ENCODE assay signal across 23 cellular contexts in genomic region chr17:45243750-45244149, GRCh38. TPM values are rescaled to one million over a fixed set of nuclear protein-coding genes. Genes with fewer than 3 reads are reported as not detected.
DNase-seq lines count a peak whose midpoint lies in the region; ATAC-seq, FAIRE-seq and TF ChIP-seq lines count a peak whose summit lies in the region.
"Had no signal": no experiment of that assay in that cellular context is flagged by ENCODE, and none has a peak within 500 bp of the region (broad histone marks: within the 10 kb centered on the region; RNA-seq: fewer than 3 reads in every experiment).

No MANE protein-coding gene starts in this region.

- H3K4me1 Mint-ChIP-seq in CD4-positive, alpha-beta memory T cell = peaks cover 18 to 60% (median 34%) of the 10 kb centered on the region in 4 donors
- H3K4me1 Mint-ChIP-seq in activated naive CD8-positive, alpha-beta T cell treated with anti-CD3 and anti-CD28 coated beads, Interleukin-2, amount 10 ng/mL, durations not matched to agents 7 days and 5 days = peaks cover 29% of the 10 kb centered on the region
- peaks cover 23% of the 10 kb centered on the region for H3K4me1 Mint-ChIP-seq in neural crest cell

- WGBS in A549 (ENCODE audit: missing lambda C conversion rate) = 92% methylated on average over 18 of the region's 18 CpGs

- no peaks in the 10 kb centered on the region for H3K27me3 ChIP-seq in CD4-positive, alpha-beta memory T cell (ENCODE audit: insufficient read depth, low read length)

- TF ChIP-seq RAD21 in A549 (conservative IDR thresholded peaks at IDR 0.05 in 1 of 2, IDR thresholded peaks at IDR 0.05 in 1 of 2) = no peak

- POLR2A ChIA-PET in A549 (lab: Yijun Ruan, JAX) = interaction anchor here (2.6 kb wide), 1 partner anchor 95 kb away, joined by 13 read pairs; the partner anchor contains the start of gene HEXIM1
- POLR2A ChIA-PET in CD4-positive, alpha-beta memory T cell (lab: Charles Lee; ENCODE audit: partially characterized antibody) = interaction anchor here (1.0 to 30.3 kb wide), 2 partner anchors 18 to 95 kb away, joined by 5 to 1143 read pairs; partner anchors contain the start of genes FMNL1 and HEXIM1
- POLR2A ChIA-PET in activated naive CD8-positive, alpha-beta T cell treated with anti-CD3 and anti-CD28 coated beads, Interleukin-2, amount 10 ng/mL, durations not matched to agents 7 days and 5 days (lab: Charles Lee) = interaction anchor here (1.4 to 9.4 kb wide), 3 partner anchors 13 to 69 kb away, joined by 3 to 187 read pairs (median 91); partner anchors contain the start of gene FMNL1

- H3K9me3 ChIP-seq in A549 = no peaks in the 10 kb centered on the region
- no peaks in the 10 kb centered on the region for H3K9me3 ChIP-seq in CD4-positive, alpha-beta memory T cell (ENCODE audit: control insufficient read depth in 1 of 2, low read length in 2 of 2)
- H3K9me3 ChIP-seq: left ventricle myocardium inferior had no signal

- no peak for ATAC-seq in A549
- ATAC-seq in activated naive CD8-positive, alpha-beta T cell treated with anti-CD3 and anti-CD28 coated beads, Interleukin-2, amount 10 ng/mL, durations not matched to agents 7 days and 5 days (ENCODE audit: low read depth) = no peak
- ATAC-seq: SK-N-SH treated with all-trans-retinoic acid at 6 μM for 48 hours had no signal

- CTCF ChIA-PET in A549 (lab: Yijun Ruan, JAX) = interaction anchor here (0.7 to 35.1 kb wide), 11 partner anchors 10 to 182 kb away, joined by 3 to 1378 read pairs (median 5); partner anchors contain the start of genes ACBD4 and FMNL1
- CTCF ChIA-PET in CD4-positive, alpha-beta memory T cell (lab: Charles Lee; ENCODE audit: partially characterized antibody) = interaction anchor here (1.3 to 8.9 kb wide), 4 partner anchors 8 to 28 kb away, joined by 3 to 58 read pairs (median 25); partner anchors contain the start of gene FMNL1

- DNase-seq in A549 (ENCODE audit: low read depth in 1 of 2, low spot score in 1 of 2) = no peak
- DNase-seq in CD4-positive, alpha-beta memory T cell = peak in 1 of 5 donors; percentile 25
- no peak for DNase-seq in activated naive CD8-positive, alpha-beta T cell treated with anti-CD3 and anti-CD28 coated beads, Interleukin-2, amount 10 ng/mL, durations not matched to agents 7 days and 5 days
- no peak for DNase-seq in neural crest cell (ENCODE audit: low read depth, low spot score)
- DNase-seq in OCI-M1 (lab: John Stamatoyannopoulos, UW) = no peak
- no peak for DNase-seq in C1 segment of cervical spinal cord (lab: John Stamatoyannopoulos, UW)
- DNase-seq in NOMO-1 treated with DMSO at 0.1 percent for 48 hours (lab: John Stamatoyannopoulos, UW; ENCODE audit: unreplicated experiment) = no peak
- DNase-seq: activated CD4-positive, CD25-positive, alpha-beta regulatory T cell; activated naive CD4-positive, alpha-beta T cell treated with Interleukin-2 at 50 U/mL for 16 hours; activated T-cell treated with anti-CD3 and anti-CD28 coated beads, Interleukin-2, amount 50 U/mL, for 48 hours; central memory CD4-positive, alpha-beta T cell; EL; GOT3; left ventricle myocardium inferior; NCI-H1092 treated with DMSO at 0.1 percent for 48 hours; NCI-H524 treated with DMSO at 0.1 percent for 48 hours; nephron progenitor cell had no signal

- peaks cover 18% of the 10 kb centered on the region for H3K4me1 ChIP-seq in A549
- peaks cover 52% of the 10 kb centered on the region for H3K4me1 ChIP-seq in CD4-positive, alpha-beta memory T cell (ENCODE audit: insufficient read depth, low read length)

- no peak overlapping the region for H3K4me3 Mint-ChIP-seq in CD4-positive, alpha-beta memory T cell
- no peak overlapping the region for H3K4me3 Mint-ChIP-seq in activated naive CD8-positive, alpha-beta T cell treated with anti-CD3 and anti-CD28 coated beads, Interleukin-2, amount 10 ng/mL, durations not matched to agents 7 days and 5 days
- H3K4me3 Mint-ChIP-seq in neural crest cell = peak overlapping the region; percentile 31
- H3K4me3 Mint-ChIP-seq: mesothelial cell of epicardium; nephron progenitor cell; T-helper 2 cell treated with Interferon-gamma antibody and Interleukin-4, amounts not matched to agents 5 μg/mL and 100 μg/mL, for 36 hours had no signal

- no peak overlapping the region for H3K4me3 ChIP-seq in A549
- no peak overlapping the region for H3K4me3 ChIP-seq in CD4-positive, alpha-beta memory T cell (ENCODE audit: low read length in 2 of 2)
- H3K4me3 ChIP-seq: left ventricle myocardium inferior had no signal

- no peak for FAIRE-seq in A549 (lab: Jason Lieb, UNC)

- TF ChIP-seq POLR2A in A549 (IDR thresholded peaks at IDR 0.05; ENCODE audit: low read length) = no peak

- no peaks in the 10 kb centered on the region for H3K9me3 Mint-ChIP-seq in CD4-positive, alpha-beta memory T cell
- no peaks in the 10 kb centered on the region for H3K9me3 Mint-ChIP-seq in activated naive CD8-positive, alpha-beta T cell treated with anti-CD3 and anti-CD28 coated beads, Interleukin-2, amount 10 ng/mL, durations not matched to agents 7 days and 5 days
- no peaks in the 10 kb centered on the region for H3K9me3 Mint-ChIP-seq in neural crest cell
- H3K9me3 Mint-ChIP-seq: mesothelial cell of epicardium; nephron progenitor cell; T-helper 2 cell treated with Interferon-gamma antibody and Interleukin-4, amounts not matched to agents 5 μg/mL and 100 μg/mL, for 36 hours had no signal

- peaks cover 33 to 73% of the 10 kb centered on the region in 2 donors for H3K36me3 Mint-ChIP-seq in CD4-positive, alpha-beta memory T cell
- H3K36me3 Mint-ChIP-seq in activated naive CD8-positive, alpha-beta T cell treated with anti-CD3 and anti-CD28 coated beads, Interleukin-2, amount 10 ng/mL, durations not matched to agents 7 days and 5 days = peaks cover 28% of the 10 kb centered on the region
- no peaks in the 10 kb centered on the region for H3K36me3 Mint-ChIP-seq in neural crest cell (ENCODE audit: low read depth)
- H3K36me3 Mint-ChIP-seq: mesothelial cell of epicardium had no signal

- no peak for TF ChIP-seq CTCF in A549 (IDR thresholded peaks at IDR 0.05)
- no peak for TF ChIP-seq CTCF in neural crest cell (conservative IDR thresholded peaks at IDR 0.05)

- no peak for TF ChIP-seq EP300 in A549 (IDR thresholded peaks at IDR 0.05)

- H3K27ac Mint-ChIP-seq in CD4-positive, alpha-beta memory T cell = peak overlapping the region in 4 of 7 donors; percentile 57 to 99 (median 79)
- peak overlapping the region; percentile 42 for H3K27ac Mint-ChIP-seq in activated naive CD8-positive, alpha-beta T cell treated with anti-CD3 and anti-CD28 coated beads, Interleukin-2, amount 10 ng/mL, durations not matched to agents 7 days and 5 days
- no peak overlapping the region for H3K27ac Mint-ChIP-seq in neural crest cell (ENCODE audit: unreplicated experiment)
- H3K27ac Mint-ChIP-seq: progenitor cell of endocrine pancreas had no signal

- H3K27me3 Mint-ChIP-seq in CD4-positive, alpha-beta memory T cell = no peaks in the 10 kb centered on the region
- no peaks in the 10 kb centered on the region for H3K27me3 Mint-ChIP-seq in activated naive CD8-positive, alpha-beta T cell treated with anti-CD3 and anti-CD28 coated beads, Interleukin-2, amount 10 ng/mL, durations not matched to agents 7 days and 5 days
- peaks cover 64% of the 10 kb centered on the region for H3K27me3 Mint-ChIP-seq in neural crest cell (ENCODE audit: low read depth)

- H3K27ac ChIP-seq in A549 = peak overlapping the region in 1 of 2 experiments; percentile 93; a peak in 3 of 6 replicates
- H3K27ac ChIP-seq in CD4-positive, alpha-beta memory T cell (ENCODE audit: low read depth, low read length) = peak overlapping the region; percentile 33
- H3K27ac ChIP-seq: left ventricle myocardium inferior had no signal

- H3K4me2 ChIP-seq in A549 = no peak overlapping the region

- peaks cover 78% of the 10 kb centered on the region for H3K36me3 ChIP-seq in CD4-positive, alpha-beta memory T cell (ENCODE audit: insufficient read depth, low read length)

- intact Hi-C loops in CD4-positive, alpha-beta memory T cell (cut with micrococcal nuclease) = no loop called here

TF ChIP-seq in A549, 52 proteins besides CTCF, POLR2A, EP300 and RAD21 (continues in another document):
- TF ChIP-seq HMGXB4 (CRISPR knock-in tag; IDR thresholded peaks at IDR 0.05; ENCODE audit: borderline replicate concordance) = no peak

RNA-seq across cellular contexts. Expression of gene SPATA32, which starts 18.1 kb away (rescaled TPM):
- polyA plus RNA-seq in A549 (2011; rRNA removed) = 0.05 and 0.08 TPM in 2 replicates
- polyA plus RNA-seq in A549 (2012; cell fraction: cytosol; rRNA removed) = 0.09 and 0.16 TPM in 2 replicates
- 0.40 and 0.54 TPM in 2 replicates for polyA plus RNA-seq in A549 (2012; cell fraction: nucleus; rRNA removed)
- 0.09 to 0.25 TPM (median 0.21 TPM) in 3 replicates for polyA plus RNA-seq in A549 (2017; fragmentation: RNase III; extraction: RNeasy Plus Mini Kit Qiagen cat#74134 plus additional on column Dnase treatment)
- not detected in 2 replicates for polyA minus RNA-seq in A549 (2011; rRNA and poly(A)+ RNA removed)
- under 1 TPM; 0.22 to 0.41 TPM for total RNA-seq in CD4-positive, alpha-beta memory T cell
- under 1 TPM; 0.25 to 0.49 TPM for polyA plus RNA-seq in CD4-positive, alpha-beta memory T cell
- under 1 TPM; 0.53 to 0.65 TPM for total RNA-seq in activated naive CD8-positive, alpha-beta T cell treated with anti-CD3 and anti-CD28 coated beads, Interleukin-2, amount 10 ng/mL, durations not matched to agents 7 days and 5 days
- 0.23 and 0.25 TPM in 2 replicates for total RNA-seq in neural crest cell
- total RNA-seq: aorta, left ventricle myocardium inferior, mesothelial cell of epicardium, temporal lobe had no signal
- polyA plus RNA-seq: aorta had no signal

RNA-seq across cellular contexts. Expression of gene FMNL1, which starts 22.1 kb away (rescaled TPM):
- polyA plus RNA-seq in A549 (2011; rRNA removed) (8.6 and 17.5 TPM in 2 replicates), A549 (2017; fragmentation: RNase III; extraction: RNeasy Plus Mini Kit Qiagen cat#74134 plus additional on column Dnase treatment) (43.9 to 47.9 TPM (median 44.0 TPM) in 3 replicates)
- 40.3 and 42.8 TPM in 2 replicates for polyA plus RNA-seq in A549 (2012; cell fraction: cytosol; rRNA removed)
- polyA plus RNA-seq in A549 (2012; cell fraction: nucleus; rRNA removed) = 91.1 and 105 TPM in 2 replicates
- polyA minus RNA-seq in A549 (2011; rRNA and poly(A)+ RNA removed) = 29.7 and 46.8 TPM in 2 replicates
- total RNA-seq in CD4-positive, alpha-beta memory T cell = 100 to 1,000 TPM; 403 to 405 TPM
- polyA plus RNA-seq in CD4-positive, alpha-beta memory T cell = 10 to 100 TPM in 1 of 2 donors, 1 to 10 TPM in 1; 8.1 to 64.4 TPM
- total RNA-seq in activated naive CD8-positive, alpha-beta T cell treated with anti-CD3 and anti-CD28 coated beads, Interleukin-2, amount 10 ng/mL, durations not matched to agents 7 days and 5 days = 100 to 1,000 TPM; 408 to 411 TPM
- 1.1 and 1.2 TPM in 2 replicates for total RNA-seq in neural crest cell

Comparison
In these comparisons a context has a peak if more than half of its experiments do, and no peak if none do; other contexts are left out.
1. RNA of gene FMNL1, which starts 22.1 kb away (total RNA-seq): 408 to 411 TPM in activated naive CD8-positive, alpha-beta T cell treated with anti-CD3 and anti-CD28 coated beads, Interleukin-2, amount 10 ng/mL, durations not matched to agents 7 days and 5 days and 403 to 405 TPM in CD4-positive, alpha-beta memory T cell; 1.1 to 1.2 TPM in neural crest cell; every median in the first group is over 100 times any median in the second.